Comparison of ENCODE assay signal across 32 cellular contexts in genomic region chr7:80943342-80943741, GRCh38. TPM values are rescaled to one million over a fixed set of nuclear protein-coding genes. Genes with fewer than 3 reads are reported as not detected.
DNase-seq lines count a peak whose midpoint lies in the region; ATAC-seq, FAIRE-seq and TF ChIP-seq lines count a peak whose summit lies in the region.
"Had no signal": no experiment of that assay in that cellular context is flagged by ENCODE, and none has a peak within 500 bp of the region (broad histone marks: within the 10 kb centered on the region; RNA-seq: fewer than 3 reads in every experiment).

No MANE protein-coding gene starts in this region.

- 68% methylated on average over 1 of the region's 1 CpG for WGBS in hepatocyte (ENCODE audit: low lambda C conversion rate, missing lambda C conversion rate)
- WGBS in right cardiac atrium: 93% methylated on average over 1 of the region's 1 CpG

- no peak for DNase-seq in HFFc6
- no peak for DNase-seq in astrocyte (ENCODE audit: low read depth)
- no peak for DNase-seq in hepatocyte (ENCODE audit: low spot score)
- DNase-seq in occipital lobe (lab: John Stamatoyannopoulos, UW): no peak
- DNase-seq in AG08396 (ENCODE audit: low spot score): no peak
- DNase-seq in right cardiac atrium: no peak
- DNase-seq: activated CD4-positive, alpha-beta T cell treated with anti-CD3 and anti-CD28 coated beads, Interleukin-2, amount 10 ng/mL, durations not matched to agents 24 days and 14 days; activated CD8-positive, alpha-beta memory T cell treated with anti-CD3 and anti-CD28 coated beads for 24 hours; activated effector memory CD4-positive, alpha-beta T cell treated with Interleukin-2 at 50 U/mL for 16 hours; activated T-cell treated with anti-CD3 and anti-CD28 coated beads, Interleukin-2, amount 50 U/mL, for 1 hour; caudate nucleus; CD4-positive, CD25-positive, alpha-beta regulatory T cell; cortex of kidney; DMS 273 treated with DMSO at 0.1 percent for 48 hours; effector memory CD8-positive, alpha-beta T cell; EL; foreskin melanocyte; H7; heart left ventricle; kidney; NCI-H1436 treated with DMSO at 0.1 percent for 48 hours; NCI-H345; NCI-H69; Peyer's patch; SIG-M5; stimulated activated naive CD4-positive, alpha-beta T cell had no signal

- peak overlapping the region; percentile 88 for H3K27ac ChIP-seq in astrocyte (ENCODE audit: low read depth, low read length)
- peak overlapping the region; percentile 59 for H3K27ac ChIP-seq in hepatocyte
- peak overlapping the region; percentile 96 for H3K27ac ChIP-seq in subcutaneous abdominal adipose tissue (ENCODE audit: low read depth, low read length)
- no peak overlapping the region for H3K27ac ChIP-seq in right cardiac atrium (ENCODE audit: low read length)

- no peak for TF ChIP-seq CTCF in HFFc6 (IDR thresholded peaks at IDR 0.05)
- TF ChIP-seq CTCF in astrocyte (IDR thresholded peaks at IDR 0.05; ENCODE audit: insufficient read depth, low read depth, low read length): no peak
- no peak for TF ChIP-seq CTCF in hepatocyte (IDR thresholded peaks at IDR 0.05; ENCODE audit: poor library complexity)

- H3K27ac Mint-ChIP-seq in HFFc6 (peak overlapping the region; percentile 81), astrocyte (ENCODE audit: unreplicated experiment) (peak overlapping the region; percentile 99)
- H3K27ac Mint-ChIP-seq: activated CD4-positive, alpha-beta T cell treated with anti-CD3 and anti-CD28 coated beads, Interleukin-2, amount 10 ng/mL, durations not matched to agents 24 days and 14 days; activated naive CD8-positive, alpha-beta T cell; CD4-positive, CD25-positive, alpha-beta regulatory T cell; effector memory CD8-positive, alpha-beta T cell; natural killer cell treated with Interleukin-12 subunit alpha and Interleukin-12 subunit beta and Interleukin-15 and Interleukin-18, amount 100 ng/mL, for 72 hours had no signal

- H3K4me3 Mint-ChIP-seq in HFFc6 (peak overlapping the region; percentile 69), astrocyte (ENCODE audit: unreplicated experiment) (no peak overlapping the region)
- H3K4me3 Mint-ChIP-seq: activated CD4-positive, alpha-beta T cell treated with anti-CD3 and anti-CD28 coated beads, Interleukin-2, amount 10 ng/mL, durations not matched to agents 24 days and 14 days; activated naive CD8-positive, alpha-beta T cell; CD4-positive, CD25-positive, alpha-beta regulatory T cell; effector memory CD8-positive, alpha-beta T cell; natural killer cell treated with Interleukin-12 subunit alpha and Interleukin-12 subunit beta and Interleukin-15 and Interleukin-18, amount 100 ng/mL, for 72 hours had no signal

- no peaks in the 10 kb centered on the region for H3K9me2 ChIP-seq in hepatocyte (replicated peaks; ENCODE audit: insufficient read depth)

- H3K79me2 ChIP-seq in astrocyte (ENCODE audit: insufficient read depth, low read length): no peaks in the 10 kb centered on the region
- no peaks in the 10 kb centered on the region for H3K79me2 ChIP-seq in hepatocyte

- H2AFZ ChIP-seq in astrocyte (ENCODE audit: low read depth, low read length): peak overlapping the region; percentile 20
- no peak overlapping the region for H2AFZ ChIP-seq in hepatocyte

- H3K4me1 Mint-ChIP-seq in HFFc6 (ENCODE audit: low read depth) (peaks cover 47% of the 10 kb centered on the region), astrocyte (ENCODE audit: low read depth, unreplicated experiment) (peaks cover 27% of the 10 kb centered on the region)
- H3K4me1 Mint-ChIP-seq: activated CD4-positive, alpha-beta T cell treated with anti-CD3 and anti-CD28 coated beads, Interleukin-2, amount 10 ng/mL, durations not matched to agents 24 days and 14 days; CD4-positive, CD25-positive, alpha-beta regulatory T cell had no signal

- H3K36me3 Mint-ChIP-seq in HFFc6 (ENCODE audit: low read depth): peaks cover 9% of the 10 kb centered on the region; the same call in 1 of the 2 replicates
- no peaks in the 10 kb centered on the region for H3K36me3 Mint-ChIP-seq in astrocyte (ENCODE audit: low read depth, unreplicated experiment)
- H3K36me3 Mint-ChIP-seq: activated naive CD8-positive, alpha-beta T cell; CD4-positive, CD25-positive, alpha-beta regulatory T cell; natural killer cell treated with Interleukin-12 subunit alpha and Interleukin-12 subunit beta and Interleukin-15 and Interleukin-18, amount 100 ng/mL, for 72 hours had no signal

- H3K4me1 ChIP-seq in astrocyte (ENCODE audit: insufficient read depth, low read length): peaks cover 26% of the 10 kb centered on the region
- H3K4me1 ChIP-seq in hepatocyte (ENCODE audit: insufficient read depth): peaks cover 21% of the 10 kb centered on the region
- peaks cover 0 to 29% (median 22%) of the 10 kb centered on the region in 5 donors for H3K4me1 ChIP-seq in subcutaneous abdominal adipose tissue (ENCODE audit: control insufficient read depth in 5 of 5, insufficient read depth in 5 of 5, low read length in 5 of 5)
- no peaks in the 10 kb centered on the region for H3K4me1 ChIP-seq in right cardiac atrium (ENCODE audit: control insufficient read depth, insufficient read depth, low read length)

- ATAC-seq in GM21737 (IDR thresholded peaks at IDR 0.05; ENCODE audit: unreplicated experiment) (no peak), right cardiac atrium (no peak)
- ATAC-seq: effector memory CD8-positive, alpha-beta T cell; esophagus mucosa; heart left ventricle; natural killer cell treated with Interleukin-12 subunit alpha and Interleukin-12 subunit beta and Interleukin-15 and Interleukin-18, amount 100 ng/mL, for 72 hours had no signal

- H3K9me3 Mint-ChIP-seq in HFFc6: no peaks in the 10 kb centered on the region
- no peaks in the 10 kb centered on the region for H3K9me3 Mint-ChIP-seq in astrocyte (ENCODE audit: unreplicated experiment)
- H3K9me3 Mint-ChIP-seq: activated CD4-positive, alpha-beta T cell treated with anti-CD3 and anti-CD28 coated beads, Interleukin-2, amount 10 ng/mL, durations not matched to agents 24 days and 14 days had no signal

- no peak for FAIRE-seq in astrocyte (lab: Jason Lieb, UNC)
- FAIRE-seq: kidney had no signal

- no peaks in the 10 kb centered on the region for H4K20me1 ChIP-seq in astrocyte (ENCODE audit: insufficient read depth, low read length)
- no peaks in the 10 kb centered on the region for H4K20me1 ChIP-seq in hepatocyte (ENCODE audit: insufficient read depth, poor library complexity, severe bottlenecking)

- H3K4me3 ChIP-seq in astrocyte (ENCODE audit: insufficient read depth, low read depth, low read length) (no peak overlapping the region), hepatocyte (no peak overlapping the region), subcutaneous abdominal adipose tissue (ENCODE audit: low read depth in 1 of 5, low read length in 5 of 5) (no peak overlapping the region), right cardiac atrium (ENCODE audit: low read length) (no peak overlapping the region)
- H3K4me3 ChIP-seq: heart left ventricle, Peyer's patch, suprapubic skin had no signal

- H3K9me3 ChIP-seq in astrocyte (ENCODE audit: insufficient read depth, low read depth, low read length) (no peaks in the 10 kb centered on the region), hepatocyte (ENCODE audit: low read depth) (no peaks in the 10 kb centered on the region), subcutaneous abdominal adipose tissue (ENCODE audit: control insufficient read depth in 5 of 5, low read length in 5 of 5) (no peaks in the 10 kb centered on the region), right cardiac atrium (ENCODE audit: control insufficient read depth, low read length) (no peaks in the 10 kb centered on the region)
- H3K9me3 ChIP-seq: heart left ventricle, Peyer's patch, suprapubic skin had no signal

- H3K4me2 ChIP-seq in astrocyte (ENCODE audit: low read length): peak overlapping the region; percentile 75
- H3K4me2 ChIP-seq in hepatocyte: no peak overlapping the region

- peaks cover 2% of the 10 kb centered on the region; the same call in 1 of the 2 replicates for H3K27me3 Mint-ChIP-seq in HFFc6 (ENCODE audit: insufficient read depth)
- H3K27me3 Mint-ChIP-seq in astrocyte (ENCODE audit: low read depth, unreplicated experiment): no peaks in the 10 kb centered on the region
- H3K27me3 Mint-ChIP-seq: activated CD4-positive, alpha-beta T cell treated with anti-CD3 and anti-CD28 coated beads, Interleukin-2, amount 10 ng/mL, durations not matched to agents 24 days and 14 days; activated naive CD8-positive, alpha-beta T cell; CD4-positive, CD25-positive, alpha-beta regulatory T cell; effector memory CD8-positive, alpha-beta T cell; natural killer cell treated with Interleukin-12 subunit alpha and Interleukin-12 subunit beta and Interleukin-15 and Interleukin-18, amount 100 ng/mL, for 72 hours had no signal

- H3K9ac ChIP-seq in astrocyte (ENCODE audit: low read length) (no peak overlapping the region), subcutaneous abdominal adipose tissue (ENCODE audit: low read length in 5 of 5) (no peak overlapping the region)

- no peaks in the 10 kb centered on the region for H3K36me3 ChIP-seq in astrocyte (ENCODE audit: insufficient read depth, low read length)
- H3K36me3 ChIP-seq in hepatocyte (replicated peaks; ENCODE audit: insufficient read depth, low read depth): no peaks in the 10 kb centered on the region
- H3K36me3 ChIP-seq in subcutaneous abdominal adipose tissue (ENCODE audit: control insufficient read depth in 5 of 5, insufficient read depth in 5 of 5, low read length in 5 of 5): no peaks in the 10 kb centered on the region
- H3K36me3 ChIP-seq: heart left ventricle, Peyer's patch, suprapubic skin had no signal

- H3K27me3 ChIP-seq in astrocyte (ENCODE audit: insufficient read depth, low read length) (no peaks in the 10 kb centered on the region), hepatocyte (no peaks in the 10 kb centered on the region), subcutaneous abdominal adipose tissue (ENCODE audit: control insufficient read depth in 5 of 5, insufficient read depth in 4 of 5, low read length in 5 of 5) (no peaks in the 10 kb centered on the region), right cardiac atrium (ENCODE audit: control insufficient read depth, insufficient read depth) (no peaks in the 10 kb centered on the region)
- H3K27me3 ChIP-seq: heart left ventricle, Peyer's patch, suprapubic skin had no signal

- intact Hi-C loops in right cardiac atrium (cut with DNase I): no loop called here

RNA-seq across cellular contexts. Expression of gene SEMA3C, which starts 24.5 kb away (rescaled TPM):
- total RNA-seq in HFFc6 (2021; fragmentation: NEBNext Ultra II Directional; extraction: Animal tissue kit (Norgen Biotek cat#: 25700)): 10 to 100 TPM; 52.4 to 74.6 (median 61.4) TPM
- total RNA-seq in astrocyte (148 and 193 TPM in 2 replicates), hepatocyte (134 and 139 TPM in 2 replicates), occipital lobe (289 TPM), right cardiac atrium (10 to 100 TPM; 32.9 to 42.3 (median 41.0) TPM)
- polyA plus RNA-seq in hepatocyte (34.8 and 37.1 TPM in 2 replicates), right cardiac atrium (10.1 TPM)
- total RNA-seq: activated CD4-positive, alpha-beta T cell treated with anti-CD3 and anti-CD28 coated beads, Interleukin-2, amount 10 ng/mL, durations not matched to agents 24 days and 14 days had no signal
- polyA plus RNA-seq: CD4-positive, CD25-positive, alpha-beta regulatory T cell had no signal
